In genomic region chr15:65044218-65044617, GRCh38 we compare ENCODE assay signal across 12 cellular contexts. TPM values are rescaled to one million over a fixed set of nuclear protein-coding genes. Genes with fewer than 3 reads are reported as not detected.
DNase-seq lines count a peak whose midpoint lies in the region; ATAC-seq and TF ChIP-seq lines count a peak whose summit lies in the region.
"Not testable (repeated sequence)": the region's sequence is repeated elsewhere in the genome, so short reads cannot be mapped to it uniquely, and the experiment has no call there.
"Had no signal": no experiment of that assay in that cellular context is flagged by ENCODE, and none has a peak within 500 bp of the region (broad histone marks: within the 10 kb centered on the region; RNA-seq: fewer than 3 reads in every experiment).

No MANE protein-coding gene starts in this region.

- not testable (repeated sequence) for H3K9me3 ChIP-seq in fibroblast of lung (ENCODE audit: control insufficient read depth, insufficient read depth, low read depth, low read length); right lobe of liver; upper lobe of left lung

- DNase-seq in HT1080 (ENCODE audit: low read depth): peak; percentile 78
- peak; percentile 19 for DNase-seq in activated T-cell treated with anti-CD3 and anti-CD28 coated beads for 48 hours (ENCODE audit: low read depth)
- peak; percentile 70 to 75 for DNase-seq in fibroblast of lung (ENCODE audit: low read depth in 2 of 2)
- DNase-seq in right lobe of liver: peak in 2 of 3 donors; percentile 58 to 63
- DNase-seq in upper lobe of left lung: peak in 1 of 2 donors; percentile 78

- not testable (repeated sequence) for H3K79me2 ChIP-seq in fibroblast of lung (ENCODE audit: control insufficient read depth, insufficient read depth, low read length)

- H3K4me1 ChIP-seq in fibroblast of lung (ENCODE audit: control insufficient read depth, extremely low read depth, insufficient read depth, low read length) (peaks cover 22% of the 10 kb centered on the region), right lobe of liver (peaks cover 0 to 24% (median 10%) of the 10 kb centered on the region in 4 donors), upper lobe of left lung (peaks cover 0 to 36% (median 21%) of the 10 kb centered on the region in 4 donors)

- not testable (repeated sequence) for H3K27me3 ChIP-seq in fibroblast of lung (ENCODE audit: control insufficient read depth, insufficient read depth, low read length); right lobe of liver; upper lobe of left lung

- H3K27ac ChIP-seq in fibroblast of lung (ENCODE audit: insufficient read depth, low read length): not testable (repeated sequence)
- H3K27ac ChIP-seq in right lobe of liver: peak overlapping the region; percentile 58 to 92 (median 79)
- peak overlapping the region; percentile 21 to 69 (median 52) for H3K27ac ChIP-seq in upper lobe of left lung

- WGBS in right lobe of liver (ENCODE audit: insufficient coverage, low coverage, low lambda C conversion rate, missing lambda C conversion rate): 19% methylated on average over 5 of the region's 5 CpGs
- WGBS in upper lobe of left lung, 2 donors: 50 to 83% methylated on average over 5 of the region's 5 CpGs

- ATAC-seq in GM18520 (IDR thresholded peaks at IDR 0.05; ENCODE audit: unreplicated experiment) (peak; percentile 50), right lobe of liver (peak; percentile 72 to 79 (median 77)), upper lobe of left lung (ENCODE audit: low FRiP score in 2 of 2) (peak; percentile 70 to 73)

- H3K9ac ChIP-seq in fibroblast of lung (ENCODE audit: insufficient read depth, low read length): not testable (repeated sequence)

- not testable (repeated sequence) for TF ChIP-seq CTCF in fibroblast of lung (conservative IDR thresholded peaks at IDR 0.05 in 1 of 2, IDR thresholded peaks at IDR 0.05 in 1 of 2; ENCODE audit: low read depth in 1 of 2, low read length in 2 of 2); right lobe of liver (IDR thresholded peaks at IDR 0.05); upper lobe of left lung (IDR thresholded peaks at IDR 0.05)

- not testable (repeated sequence) for H4K20me1 ChIP-seq in fibroblast of lung (ENCODE audit: control insufficient read depth, extremely low read depth, insufficient read depth, low read length)

- H3K36me3 ChIP-seq in fibroblast of lung (ENCODE audit: control insufficient read depth, insufficient read depth, low read length); right lobe of liver; upper lobe of left lung: not testable (repeated sequence)

- H2AFZ ChIP-seq in fibroblast of lung (ENCODE audit: low read length): not testable (repeated sequence)

- peak overlapping the region; percentile 48 for H3K4me2 ChIP-seq in fibroblast of lung (ENCODE audit: extremely low read depth, insufficient read depth, low read length)

- not testable (repeated sequence) for TF ChIP-seq EP300 in upper lobe of left lung (IDR thresholded peaks at IDR 0.05)

- not testable (repeated sequence) for TF ChIP-seq POLR2A in right lobe of liver (IDR thresholded peaks at IDR 0.05); upper lobe of left lung (IDR thresholded peaks at IDR 0.05)

- intact Hi-C loops in right lobe of liver (cut with DNase I): not testable (repeated sequence)

- not testable (repeated sequence) for H3K4me3 ChIP-seq in fibroblast of lung (replicated peaks in 1 of 4; ENCODE audit: control extremely low read depth in 1 of 4, insufficient read depth in 1 of 4, low read depth in 3 of 4, low read length in 4 of 4); right lobe of liver; upper lobe of left lung

RNA-seq across cellular contexts. Expression of gene SLC51B, which starts 1.0 kb away (rescaled TPM):
- not detected in 2 replicates for total RNA-seq in HT1080 (2014; rRNA removed; shearing (Covaris generic))
- polyA plus RNA-seq in HT1080 (2015; cell fraction: cytosol; rRNA removed): not detected in 2 replicates
- not detected in 2 replicates for polyA plus RNA-seq in HT1080 (2015; cell fraction: nucleus; rRNA removed)
- total RNA-seq in fibroblast of lung (0.51 and 0.66 TPM in 2 replicates), right lobe of liver (10 to 100 TPM in 1 of 6 experiments, 1 to 10 TPM in 4, under 1 TPM in 1; 0.32 to 10.1 (median 2.7) TPM), upper lobe of left lung (1 to 10 TPM in 3 of 6 donors, under 1 TPM in 1, not detected in 2; 0.69 to 6.6 (median 4.4) TPM)
- 0.98 and 1.2 TPM in 2 replicates for polyA plus RNA-seq in fibroblast of lung
- 1.3 TPM in 2 replicates for polyA plus RNA-seq in fibroblast of lung (2012)
- polyA minus RNA-seq in fibroblast of lung (ENCODE audit: low replicate concordance): not detected in 2 replicates
- total RNA-seq: activated CD8-positive, alpha-beta T cell treated with anti-CD3 and anti-CD28 coated beads, Interleukin-2, amount 10 ng/mL, durations not matched to agents 7 days and 5 days; CD4-positive, alpha-beta memory T cell; naive thymus-derived CD4-positive, alpha-beta T cell; right cardiac atrium; Right ventricle myocardium inferior had no signal
- polyA plus RNA-seq: CD4-positive, alpha-beta memory T cell; naive thymus-derived CD4-positive, alpha-beta T cell; right cardiac atrium had no signal

RNA-seq across cellular contexts. Expression of gene MTFMT, which starts 14.8 kb away (rescaled TPM):
- 23.7 and 32.2 TPM in 2 replicates for total RNA-seq in HT1080 (2014; rRNA removed; shearing (Covaris generic))
- polyA plus RNA-seq in HT1080 (2015; cell fraction: cytosol; rRNA removed): 17.0 and 18.0 TPM in 2 replicates
- 9.1 and 9.7 TPM in 2 replicates for polyA plus RNA-seq in HT1080 (2015; cell fraction: nucleus; rRNA removed)
- total RNA-seq in fibroblast of lung (17.0 and 17.5 TPM in 2 replicates), right lobe of liver (10 to 100 TPM in 5 of 6 experiments, 1 to 10 TPM in 1; 9.2 to 24.3 (median 13.0) TPM), upper lobe of left lung (10 to 100 TPM; 15.8 to 35.6 (median 25.5) TPM)
- 12.6 and 16.6 TPM in 2 replicates for polyA plus RNA-seq in fibroblast of lung
- polyA plus RNA-seq in fibroblast of lung (2012): 11.3 and 11.8 TPM in 2 replicates
- 1.9 and 2.6 TPM in 2 replicates for polyA minus RNA-seq in fibroblast of lung (ENCODE audit: low replicate concordance)

RNA-seq across cellular contexts. Expression of gene RASL12, which starts 23.6 kb away (rescaled TPM):
- total RNA-seq in HT1080 (2014; rRNA removed; shearing (Covaris generic)): not detected in 2 replicates
- polyA plus RNA-seq in HT1080 (2015; cell fraction: cytosol; rRNA removed): not detected in 2 replicates
- not detected in 2 replicates for polyA plus RNA-seq in HT1080 (2015; cell fraction: nucleus; rRNA removed)
- total RNA-seq in fibroblast of lung (49.3 and 50.5 TPM in 2 replicates), right lobe of liver (1 to 10 TPM in 1 of 6 experiments, under 1 TPM in 5; 0.07 to 1.5 (median 0.24) TPM), upper lobe of left lung (10 to 100 TPM; 12.8 to 49.9 (median 24.9) TPM)
- 9.1 and 16.9 TPM in 2 replicates for polyA plus RNA-seq in fibroblast of lung
- polyA plus RNA-seq in fibroblast of lung (2012): 11.0 and 20.3 TPM in 2 replicates
- polyA minus RNA-seq in fibroblast of lung (ENCODE audit: low replicate concordance): 22.5 and 40.8 TPM in 2 replicates
- total RNA-seq: activated CD8-positive, alpha-beta T cell treated with anti-CD3 and anti-CD28 coated beads, Interleukin-2, amount 10 ng/mL, durations not matched to agents 7 days and 5 days; CD4-positive, alpha-beta memory T cell; naive thymus-derived CD4-positive, alpha-beta T cell had no signal
- polyA plus RNA-seq: CD4-positive, alpha-beta memory T cell; naive thymus-derived CD4-positive, alpha-beta T cell had no signal

RNA-seq across cellular contexts. Expression of gene KBTBD13, which starts 32.3 kb away (rescaled TPM):
- total RNA-seq in HT1080 (2014; rRNA removed; shearing (Covaris generic)): not detected in 2 replicates
- not detected in 2 replicates for polyA plus RNA-seq in HT1080 (2015; cell fraction: cytosol; rRNA removed)
- polyA plus RNA-seq in HT1080 (2015; cell fraction: nucleus; rRNA removed): not detected in 2 replicates
- total RNA-seq in fibroblast of lung (not detected in 2 replicates), right lobe of liver (not detected), upper lobe of left lung (not detected)
- polyA plus RNA-seq in fibroblast of lung: 0.02 TPM in 1 of 2 replicates, not detected in the other
- polyA plus RNA-seq in fibroblast of lung (2012): not detected in 2 replicates
- polyA minus RNA-seq in fibroblast of lung (ENCODE audit: low replicate concordance): not detected in 2 replicates
- total RNA-seq: activated CD8-positive, alpha-beta T cell treated with anti-CD3 and anti-CD28 coated beads, Interleukin-2, amount 10 ng/mL, durations not matched to agents 7 days and 5 days; CD4-positive, alpha-beta memory T cell; naive thymus-derived CD4-positive, alpha-beta T cell had no signal
- polyA plus RNA-seq: CD4-positive, alpha-beta memory T cell; esophagus; naive thymus-derived CD4-positive, alpha-beta T cell had no signal

RNA-seq across cellular contexts. Expression of gene SPG21, which starts 54.5 kb away (rescaled TPM):
- total RNA-seq in HT1080 (2014; rRNA removed; shearing (Covaris generic)): 39.5 and 52.6 TPM in 2 replicates
- polyA plus RNA-seq in HT1080 (2015; cell fraction: cytosol; rRNA removed): 107 and 117 TPM in 2 replicates
- 35.7 and 47.3 TPM in 2 replicates for polyA plus RNA-seq in HT1080 (2015; cell fraction: nucleus; rRNA removed)
- total RNA-seq in fibroblast of lung (68.4 and 90.4 TPM in 2 replicates), right lobe of liver (10 to 100 TPM; 35.2 to 70.4 (median 52.2) TPM), upper lobe of left lung (100 to 1,000 TPM in 3 of 6 donors, 10 to 100 TPM in 3; 58.8 to 113 (median 94.7) TPM)
- polyA plus RNA-seq in fibroblast of lung: 89.9 and 95.3 TPM in 2 replicates
- 70.6 and 71.8 TPM in 2 replicates for polyA plus RNA-seq in fibroblast of lung (2012)
- polyA minus RNA-seq in fibroblast of lung (ENCODE audit: low replicate concordance): 37.3 and 39.0 TPM in 2 replicates

Comparison
In these comparisons a context has a peak if more than half of its experiments do, and no peak if none do; other contexts are left out.
1. RNA of gene RASL12, which starts 23.6 kb away (total RNA-seq): 49.3 to 50.5 TPM in fibroblast of lung and 12.8 to 49.9 TPM in upper lobe of left lung; 0.07 to 1.5 TPM in right lobe of liver and not detected in HT1080; every median in the first group is over 4 times any median in the second.
2. Peak in every context shown above with its lines, with median percentiles within 50 percentile points of each other: ATAC-seq.